In the genomic region with DNA sequence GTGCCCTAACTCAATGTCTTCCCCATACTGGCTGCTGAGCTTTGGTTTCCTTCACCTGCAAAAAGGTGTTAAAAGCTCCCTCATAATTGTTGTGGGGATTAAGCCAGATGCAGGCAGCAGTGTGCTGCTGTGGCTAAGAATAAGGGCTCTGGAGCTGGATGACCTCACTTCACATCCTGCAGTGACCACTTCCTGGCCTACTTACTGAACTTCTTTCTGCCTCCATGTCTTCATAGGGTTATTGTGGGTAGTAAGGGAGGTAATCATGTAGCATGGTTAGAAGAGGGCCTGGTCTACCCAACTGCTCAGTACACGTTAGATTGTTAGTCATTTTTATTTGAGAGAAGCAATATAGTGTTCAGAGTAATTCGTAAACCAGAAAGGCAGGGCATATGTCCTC, we compare ENCODE assay signal across 10 cellular contexts. TPM values are rescaled to one million over a fixed set of nuclear protein-coding genes. Genes with fewer than 3 reads are reported as not detected.
DNase-seq lines count a peak whose midpoint lies in the region; ATAC-seq, FAIRE-seq and TF ChIP-seq lines count a peak whose summit lies in the region.
"Had no signal": no experiment of that assay in that cellular context is flagged by ENCODE, and none has a peak within 500 bp of the region (broad histone marks: within the 10 kb centered on the region; RNA-seq: fewer than 3 reads in every experiment).

No MANE protein-coding gene starts in this region.

- DNase-seq in GM18507 (ENCODE audit: extremely low spot score, insufficient read length, low read depth) (no peak), MV-4-11 (lab: John Stamatoyannopoulos, UW) (peak; percentile 69), left lung (no peak), NCI-H1417 treated with DMSO at 0.1 percent for 48 hours (lab: John Stamatoyannopoulos, UW) (no peak), prostate gland (ENCODE audit: low spot score) (no peak), pons (ENCODE audit: low spot score) (no peak), thyroid gland (no peak)
- DNase-seq: OCI-M1 had no signal

- peak; percentile 69 for ATAC-seq in GM21723 (IDR thresholded peaks at IDR 0.05; ENCODE audit: unreplicated experiment)
- ATAC-seq in left lung = no peak

- intact Hi-C loops in left lung (cut with DNase I) = no loop called here
- intact Hi-C loops in prostate gland (cut with DNase I) = loop anchor here (5.0 to 10.0 kb wide), 2 partner anchors 52 to 75 kb away; a partner anchor contains a TSS
- intact Hi-C loops in thyroid gland (cut with DNase I) = no loop called here

- H3K4me1 ChIP-seq in left lung (peaks cover 0 to 6% of the 10 kb centered on the region in 2 donors), prostate gland (replicated peaks) (no peaks in the 10 kb centered on the region), thyroid gland (peaks cover 1% of the 10 kb centered on the region in 2 donors)

- H3K4me3 ChIP-seq in left lung (no peak overlapping the region), prostate gland (no peak overlapping the region), thyroid gland (replicated peaks in 1 of 3) (no peak overlapping the region)
- H3K4me3 ChIP-seq: cardiac muscle cell had no signal

- H3K9me3 ChIP-seq in left lung (no peaks in the 10 kb centered on the region), prostate gland (no peaks in the 10 kb centered on the region), thyroid gland (no peaks in the 10 kb centered on the region)

- no peak for TF ChIP-seq POLR2A in prostate gland (IDR thresholded peaks at IDR 0.05)
- no peak for TF ChIP-seq POLR2A in thyroid gland (IDR thresholded peaks at IDR 0.05)

- H3K36me3 ChIP-seq in left lung (peaks cover 0 to 90% of the 10 kb centered on the region in 2 donors), prostate gland (peaks cover 0 to 4% of the 10 kb centered on the region in 2 donors), thyroid gland (peaks cover 15 to 16% of the 10 kb centered on the region in 2 donors)

- TF ChIP-seq CTCF in left lung (IDR thresholded peaks at IDR 0.05) (no peak), prostate gland (IDR thresholded peaks at IDR 0.05) (no peak), thyroid gland (IDR thresholded peaks at IDR 0.05) (no peak)

- 96% methylated on average over 2 of the region's 2 CpGs for WGBS in prostate gland
- 88 to 93% methylated on average over 2 of the region's 2 CpGs for WGBS in thyroid gland, 2 donors

- H3K27me3 ChIP-seq in left lung (no peaks in the 10 kb centered on the region), prostate gland (replicated peaks; ENCODE audit: insufficient read depth) (no peaks in the 10 kb centered on the region), thyroid gland (no peaks in the 10 kb centered on the region)
- H3K27me3 ChIP-seq: cardiac muscle cell had no signal

- peak; percentile 18 for FAIRE-seq in GM18507 (lab: Jason Lieb, UNC)

- peak overlapping the region; percentile 3 to 39 for H3K27ac ChIP-seq in left lung
- H3K27ac ChIP-seq in prostate gland = no peak overlapping the region
- H3K27ac ChIP-seq in thyroid gland = no peak overlapping the region
- H3K27ac ChIP-seq: cardiac muscle cell had no signal

RNA-seq across cellular contexts. Expression of a gene that starts 18.4 kb away (rescaled TPM):
- total RNA-seq in left lung (10 to 100 TPM; 43.9 to 67.9 TPM), prostate gland (10 to 100 TPM; 37.4 to 69.5 TPM), thyroid gland (10 to 100 TPM; 26.4 to 86.3 (median 29.3) TPM)

Comparison
In these comparisons a context has a peak if more than half of its experiments do, and no peak if none do; other contexts are left out.
1. H3K27ac ChIP-seq: peak in left lung (2 of 2); none in prostate gland (0 of 2) and thyroid gland (0 of 3).